1 cellular context compared by ENCODE assay signal in genomic region chr21:38752051-38752505, GRCh38.
TF ChIP-seq lines count a peak whose summit lies in the region.

No MANE protein-coding gene starts in this region.

TF ChIP-seq in K562, 482 proteins besides CTCF, POLR2A, EP300 and RAD21:
- no peak for TF ChIP-seq MGA (IDR thresholded peaks at IDR 0.05)
- no peak for TF ChIP-seq CEBPB (tag; IDR thresholded peaks at IDR 0.05)
- no peak for TF ChIP-seq RAD51 (IDR thresholded peaks at IDR 0.05; ENCODE audit: borderline replicate concordance, low read depth)
- TF ChIP-seq CAMTA2 (CRISPR knock-in tag; conservative IDR thresholded peaks at IDR 0.05), result no peak
- TF ChIP-seq ZBTB8A (IDR thresholded peaks at IDR 0.05; ENCODE audit: partially characterized antibody), result no peak
- TF ChIP-seq ZNF316 (IDR thresholded peaks at IDR 0.05), result no peak
- TF ChIP-seq TARDBP (IDR thresholded peaks at IDR 0.05), result no peak
- TF ChIP-seq ZNF449 (CRISPR knock-in tag; IDR thresholded peaks at IDR 0.05), result no peak
